In the genomic region with DNA sequence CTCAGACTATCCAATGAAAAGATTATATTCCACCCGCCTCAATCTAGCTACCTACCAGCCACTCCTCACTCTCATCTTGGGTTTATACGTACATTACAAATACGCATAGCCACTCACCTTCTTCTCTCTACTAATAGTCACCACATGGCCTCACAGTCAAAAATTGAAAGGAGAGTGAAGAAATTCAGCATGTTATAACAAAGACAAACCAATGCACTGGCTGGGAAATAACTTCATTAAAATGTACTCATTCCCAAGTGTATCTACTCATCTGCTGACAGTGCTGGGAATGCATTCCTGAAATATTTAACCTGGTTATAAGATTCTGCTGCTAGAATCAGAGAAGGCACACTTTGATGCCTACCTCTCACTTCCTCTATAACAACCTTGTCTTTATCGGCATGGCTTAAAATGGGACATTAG, we compare ENCODE assay signal across 18 cellular contexts. TPM values are rescaled to one million over a fixed set of nuclear protein-coding genes. Genes with fewer than 3 reads are reported as not detected.
DNase-seq lines count a peak whose midpoint lies in the region; ATAC-seq and TF ChIP-seq lines count a peak whose summit lies in the region.
"Had no signal": no experiment of that assay in that cellular context is flagged by ENCODE, and none has a peak within 500 bp of the region (broad histone marks: within the 10 kb centered on the region; RNA-seq: fewer than 3 reads in every experiment).

No MANE protein-coding gene starts in this region.

- H3K9me3 Mint-ChIP-seq in activated naive CD4-positive, alpha-beta T cell treated with anti-CD3 and anti-CD28 coated beads for 36 hours: no peaks in the 10 kb centered on the region
- H3K9me3 Mint-ChIP-seq in activated B cell treated with CpG ODN at 0.5 μM for 24 hours: no peaks in the 10 kb centered on the region

- DNase-seq in activated naive CD4-positive, alpha-beta T cell treated with anti-CD3 and anti-CD28 coated beads for 36 hours: no peak
- no peak for DNase-seq in activated naive CD4-positive, alpha-beta T cell treated with anti-CD3 and anti-CD28 coated beads, Interleukin-2, amount 50 U/mL, for 16 hours
- DNase-seq in activated B cell treated with CpG ODN at 0.5 μM for 24 hours (no peak), superior temporal gyrus (ENCODE audit: extremely low spot score) (peak; percentile 33), DMS79 treated with DMSO at 0.1 percent for 48 hours (lab: John Stamatoyannopoulos, UW) (no peak)
- DNase-seq: activated CD4-positive, alpha-beta T cell treated with anti-CD3 and anti-CD28 coated beads, Interleukin-2, amount 50 U/mL, for 48 hours; activated effector memory CD4-positive, alpha-beta T cell treated with anti-CD3 and anti-CD28 coated beads, Interleukin-2, amount 50 U/mL, for 16 hours; central memory CD4-positive, alpha-beta T cell; erythroblast; heart right ventricle; NCI-H1417 treated with DMSO at 0.1 percent for 48 hours; pancreas; stimulated activated CD4-positive, alpha-beta T cell treated with anti-CD3 and anti-CD28 coated beads, Interleukin-12 subunit alpha, Interleukin-12 subunit beta, amount 100 ng/mL, for 4 hours had no signal

- H3K27ac ChIP-seq in iPS-20b (ENCODE audit: low read length): no peak overlapping the region
- H3K27ac ChIP-seq: heart right ventricle, pancreas had no signal

- H3K36me3 ChIP-seq in iPS-20b (ENCODE audit: insufficient read depth, low read depth, low read length): peaks cover 40% of the 10 kb centered on the region
- H3K36me3 ChIP-seq: pancreas had no signal

- H3K9me3 ChIP-seq in iPS-20b (ENCODE audit: insufficient read depth, low read depth, low read length): no peaks in the 10 kb centered on the region
- H3K9me3 ChIP-seq: Caco-2, heart right ventricle, pancreas had no signal

- peaks cover 40% of the 10 kb centered on the region; the same call in 1 of the 2 replicates for H3K4me1 ChIP-seq in iPS-20b (ENCODE audit: insufficient read depth, low read length)

- intact Hi-C loops in activated naive CD4-positive, alpha-beta T cell treated with anti-CD3 and anti-CD28 coated beads for 36 hours (cut with micrococcal nuclease): loop anchor here (10.0 kb wide), 1 partner anchor 61 kb away; no protein-coding TSS in a partner anchor
- intact Hi-C loops in activated B cell treated with CpG ODN at 0.5 μM for 24 hours (cut with micrococcal nuclease): loop anchor here (10.0 kb wide), 1 partner anchor 51 kb away; no protein-coding TSS in a partner anchor

- TF ChIP-seq CTCF in activated B cell treated with CpG ODN at 0.5 μM for 24 hours (IDR thresholded peaks at IDR 0.05): no peak

- peak overlapping the region; percentile 4; the same call in 1 of the 2 replicates for H3K4me3 ChIP-seq in iPS-20b (ENCODE audit: low read length)
- H3K4me3 ChIP-seq: heart right ventricle, K562, pancreas had no signal

- no peaks in the 10 kb centered on the region for H3K27me3 Mint-ChIP-seq in activated naive CD4-positive, alpha-beta T cell treated with anti-CD3 and anti-CD28 coated beads for 36 hours (ENCODE audit: low read depth)
- H3K27me3 Mint-ChIP-seq in activated B cell treated with CpG ODN at 0.5 μM for 24 hours: no peaks in the 10 kb centered on the region

- no peak overlapping the region for H3K4me3 Mint-ChIP-seq in activated naive CD4-positive, alpha-beta T cell treated with anti-CD3 and anti-CD28 coated beads for 36 hours
- no peak overlapping the region for H3K4me3 Mint-ChIP-seq in activated B cell treated with CpG ODN at 0.5 μM for 24 hours

- H3K9ac ChIP-seq in iPS-20b (ENCODE audit: low read depth, low read length): no peak overlapping the region

- H3K36me3 Mint-ChIP-seq in activated naive CD4-positive, alpha-beta T cell treated with anti-CD3 and anti-CD28 coated beads for 36 hours (ENCODE audit: low read depth): peaks cover 27% of the 10 kb centered on the region
- peaks cover 40% of the 10 kb centered on the region for H3K36me3 Mint-ChIP-seq in activated B cell treated with CpG ODN at 0.5 μM for 24 hours (ENCODE audit: low read depth)

- CTCF ChIA-PET in activated naive CD4-positive, alpha-beta T cell treated with anti-CD3 and anti-CD28 coated beads for 36 hours (lab: Charles Lee): no interaction called here
- CTCF ChIA-PET in activated B cell treated with CpG ODN at 0.5 μM for 24 hours (lab: Charles Lee): interaction anchor here (5.7 kb wide), 1 partner anchor 150 kb away, joined by 60 read pairs; no protein-coding TSS in a partner anchor

- peaks cover 75% of the 10 kb centered on the region for H3K4me1 Mint-ChIP-seq in activated naive CD4-positive, alpha-beta T cell treated with anti-CD3 and anti-CD28 coated beads for 36 hours (ENCODE audit: low read depth)
- H3K4me1 Mint-ChIP-seq in activated B cell treated with CpG ODN at 0.5 μM for 24 hours: peaks cover 83% of the 10 kb centered on the region

- peak overlapping the region; percentile 30 for H3K27ac Mint-ChIP-seq in activated naive CD4-positive, alpha-beta T cell treated with anti-CD3 and anti-CD28 coated beads for 36 hours
- H3K27ac Mint-ChIP-seq in activated B cell treated with CpG ODN at 0.5 μM for 24 hours: peak overlapping the region; percentile 32

- POLR2A ChIA-PET in activated B cell treated with CpG ODN at 0.5 μM for 24 hours (lab: Charles Lee): no interaction called here

- H3K27me3 ChIP-seq in iPS-20b (ENCODE audit: insufficient read depth, low read length): no peaks in the 10 kb centered on the region
- H3K27me3 ChIP-seq: heart right ventricle, pancreas had no signal

- ATAC-seq in activated B cell treated with CpG ODN at 0.5 μM for 24 hours (ENCODE audit: low read depth): no peak
- ATAC-seq in HG02642 (IDR thresholded peaks at IDR 0.05; ENCODE audit: poor library complexity, unreplicated experiment): no peak
- no peak for ATAC-seq in HG03045 (IDR thresholded peaks at IDR 0.05; ENCODE audit: unreplicated experiment)
- ATAC-seq: heart right ventricle, K562 had no signal

RNA-seq across cellular contexts. Expression of a gene that starts 6.5 kb away (rescaled TPM):
- 10 to 100 TPM; 42.4 to 42.8 TPM for total RNA-seq in activated naive CD4-positive, alpha-beta T cell treated with anti-CD3 and anti-CD28 coated beads for 36 hours
- total RNA-seq in activated B cell treated with CpG ODN at 0.5 μM for 24 hours: 78.4 and 98.4 TPM in 2 replicates
